In genomic region chr1:198638894-198639319, GRCh38 we compare ENCODE assay signal across 8 cellular contexts. TPM values are rescaled to one million over a fixed set of nuclear protein-coding genes. Genes with fewer than 3 reads are reported as not detected.
DNase-seq lines count a peak whose midpoint lies in the region; ATAC-seq, FAIRE-seq and TF ChIP-seq lines count a peak whose summit lies in the region.

PTPRC (plus strand) TSS chr1:198639040; CDS start chr1:198639269, 229 bp downstream.

- intact Hi-C loops in colonic mucosa (cut with DNase I) = no loop called here

- H3K27me3 ChIP-seq in colonic mucosa (no peaks in the 10 kb centered on the region), small intestine (ENCODE audit: control insufficient read depth in 2 of 2, insufficient read depth in 2 of 2, low read length in 2 of 2) (no peaks in the 10 kb centered on the region), MG63 (no peaks in the 10 kb centered on the region)

- H3K4me1 ChIP-seq in colonic mucosa (no peaks in the 10 kb centered on the region), small intestine (ENCODE audit: control insufficient read depth in 2 of 2, insufficient read depth in 1 of 2, low read depth in 1 of 2, low read length in 1 of 2) (no peaks in the 10 kb centered on the region)

- peaks cover 9% of the 10 kb centered on the region; the same call in 1 of the 2 replicates for H3K36me3 ChIP-seq in KOPT-K1 (ENCODE audit: insufficient read depth, low read length)
- H3K36me3 ChIP-seq in colonic mucosa = no peaks in the 10 kb centered on the region
- no peaks in the 10 kb centered on the region for H3K36me3 ChIP-seq in small intestine (ENCODE audit: control insufficient read depth in 2 of 2, insufficient read depth in 2 of 2, low read length in 2 of 2)
- no peaks in the 10 kb centered on the region for H3K36me3 ChIP-seq in MG63

- TF ChIP-seq POLR2A in GM15510 (IDR thresholded peaks at IDR 0.05; ENCODE audit: borderline replicate concordance, extremely low read depth, insufficient read length) = peak; percentile 35

- H3K4me3 ChIP-seq in colonic mucosa (peak within 1 kb of the TSS; percentile 9), small intestine (ENCODE audit: low read depth in 1 of 2, low read length in 2 of 2) (peak within 1 kb of the TSS; percentile 23 to 38), MG63 (no peak within 1 kb of the TSS)

- H3K9me3 ChIP-seq in KOPT-K1 (ENCODE audit: insufficient read depth, low read length, poor library complexity, severe bottlenecking) = no peaks in the 10 kb centered on the region
- no peaks in the 10 kb centered on the region for H3K9me3 ChIP-seq in colonic mucosa
- H3K9me3 ChIP-seq in small intestine (ENCODE audit: control insufficient read depth, low read depth) = no peaks in the 10 kb centered on the region
- H3K9me3 ChIP-seq in MG63 = peaks cover 3% of the 10 kb centered on the region; the same call in 1 of the 2 replicates

- TF ChIP-seq CTCF in colonic mucosa (IDR thresholded peaks at IDR 0.05) = no peak

- 39 to 51% (median 46%) methylated on average over 5 of the region's 5 CpGs for WGBS in small intestine, 3 donors

- ATAC-seq in GM21576 (IDR thresholded peaks at IDR 0.05; ENCODE audit: unreplicated experiment) = peak; percentile 81

- H3K27ac ChIP-seq in KOPT-K1 (ENCODE audit: low read depth, low read length, poor library complexity, severe bottlenecking) (peak within 1 kb of the TSS; percentile 89), colonic mucosa (peak within 1 kb of the TSS; percentile 56), small intestine (ENCODE audit: low read depth in 1 of 2, low read length in 1 of 2) (peak within 1 kb of the TSS; percentile 55 to 67)

- no peak for FAIRE-seq in small intestine (lab: Jason Lieb, UNC)

- H3K9ac ChIP-seq in colonic mucosa (ENCODE audit: low read depth in 2 of 2, low read length in 2 of 2) = no peak within 1 kb of the TSS

- DNase-seq in colonic mucosa (no peak), small intestine (peak; percentile 51), NCI-H510A treated with DMSO at 0.1 percent for 48 hours (lab: John Stamatoyannopoulos, UW) (no peak), MG63 (no peak), NCI-H748 (lab: John Stamatoyannopoulos, UW; ENCODE audit: unreplicated experiment) (no peak)

RNA-seq across cellular contexts. Expression of gene PTPRC, which starts in this region (rescaled TPM):
- 10 to 100 TPM; 11.2 to 18.7 TPM for total RNA-seq in colonic mucosa
- polyA plus RNA-seq in small intestine = 1 to 10 TPM; 1.6 to 6.8 (median 3.8) TPM
- total RNA-seq in MG63 (2014; rRNA removed; shearing (Covaris generic); ENCODE audit: low replicate concordance) = 7.0 and 12.1 TPM in 2 replicates
